Comparison of ENCODE assay signal across 1 cellular context in the genomic region with DNA sequence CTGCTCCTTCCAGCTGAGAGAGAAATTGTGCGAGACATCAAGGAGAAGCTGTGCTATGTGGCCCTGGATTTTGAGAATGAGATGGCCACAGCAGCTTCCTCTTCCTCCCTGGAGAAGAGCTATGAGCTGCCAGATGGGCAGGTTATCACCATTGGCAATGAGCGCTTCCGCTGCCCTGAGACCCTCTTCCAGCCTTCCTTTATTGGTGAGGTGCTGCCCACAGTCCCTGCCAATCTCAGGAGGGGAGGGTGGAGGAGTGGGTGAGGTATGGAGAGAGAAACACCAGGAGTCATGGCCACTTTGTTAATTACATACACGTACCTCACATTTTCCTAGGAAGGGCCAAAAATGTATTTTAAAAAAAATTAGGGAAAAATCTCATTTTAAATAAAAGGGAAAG.
TF ChIP-seq lines count a peak whose summit lies in the region.

No MANE protein-coding gene starts in this region.

TF ChIP-seq in IMR-90, 13 proteins besides CTCF, POLR2A, EP300 and RAD21:
- TF ChIP-seq CHD1 (IDR thresholded peaks at IDR 0.05; ENCODE audit: low read depth, low read length) (no peak), MAFK (IDR thresholded peaks at IDR 0.05; ENCODE audit: low read depth, low read length) (no peak), CEBPB (IDR thresholded peaks at IDR 0.05; ENCODE audit: low read depth, low read length) (no peak), BHLHE40 (IDR thresholded peaks at IDR 0.05; ENCODE audit: low read depth, low read length) (no peak), MAZ (IDR thresholded peaks at IDR 0.05; ENCODE audit: borderline replicate concordance, low read depth, low read length) (no peak), SMC3 (IDR thresholded peaks at IDR 0.05; ENCODE audit: low read depth, low read length) (no peak), MXI1 (IDR thresholded peaks at IDR 0.05; ENCODE audit: borderline replicate concordance, low read depth, low read length) (no peak), RCOR1 (IDR thresholded peaks at IDR 0.05; ENCODE audit: insufficient replicate concordance, low read length) (no peak), RFX5 (IDR thresholded peaks at IDR 0.05; ENCODE audit: low read depth, low read length) (no peak), FOS (IDR thresholded peaks at IDR 0.05; ENCODE audit: low read depth, low read length) (no peak), NFE2L2 (IDR thresholded peaks at IDR 0.05; ENCODE audit: low read depth, low read length) (no peak)
- TF ChIP-seq, protein P1, sequence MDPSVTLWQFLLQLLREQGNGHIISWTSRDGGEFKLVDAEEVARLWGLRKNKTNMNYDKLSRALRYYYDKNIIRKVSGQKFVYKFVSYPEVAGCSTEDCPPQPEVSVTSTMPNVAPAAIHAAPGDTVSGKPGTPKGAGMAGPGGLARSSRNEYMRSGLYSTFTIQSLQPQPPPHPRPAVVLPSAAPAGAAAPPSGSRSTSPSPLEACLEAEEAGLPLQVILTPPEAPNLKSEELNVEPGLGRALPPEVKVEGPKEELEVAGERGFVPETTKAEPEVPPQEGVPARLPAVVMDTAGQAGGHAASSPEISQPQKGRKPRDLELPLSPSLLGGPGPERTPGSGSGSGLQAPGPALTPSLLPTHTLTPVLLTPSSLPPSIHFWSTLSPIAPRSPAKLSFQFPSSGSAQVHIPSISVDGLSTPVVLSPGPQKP (IDR thresholded peaks at IDR 0.05; ENCODE audit: borderline replicate concordance, low read depth, low read length) = no peak
- TF ChIP-seq, protein P2, sequence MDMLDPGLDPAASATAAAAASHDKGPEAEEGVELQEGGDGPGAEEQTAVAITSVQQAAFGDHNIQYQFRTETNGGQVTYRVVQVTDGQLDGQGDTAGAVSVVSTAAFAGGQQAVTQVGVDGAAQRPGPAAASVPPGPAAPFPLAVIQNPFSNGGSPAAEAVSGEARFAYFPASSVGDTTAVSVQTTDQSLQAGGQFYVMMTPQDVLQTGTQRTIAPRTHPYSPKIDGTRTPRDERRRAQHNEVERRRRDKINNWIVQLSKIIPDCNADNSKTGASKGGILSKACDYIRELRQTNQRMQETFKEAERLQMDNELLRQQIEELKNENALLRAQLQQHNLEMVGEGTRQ (IDR thresholded peaks at IDR 0.05; ENCODE audit: low read depth, low read length) = no peak
